19 cellular contexts compared by ENCODE assay signal in the genomic region with DNA sequence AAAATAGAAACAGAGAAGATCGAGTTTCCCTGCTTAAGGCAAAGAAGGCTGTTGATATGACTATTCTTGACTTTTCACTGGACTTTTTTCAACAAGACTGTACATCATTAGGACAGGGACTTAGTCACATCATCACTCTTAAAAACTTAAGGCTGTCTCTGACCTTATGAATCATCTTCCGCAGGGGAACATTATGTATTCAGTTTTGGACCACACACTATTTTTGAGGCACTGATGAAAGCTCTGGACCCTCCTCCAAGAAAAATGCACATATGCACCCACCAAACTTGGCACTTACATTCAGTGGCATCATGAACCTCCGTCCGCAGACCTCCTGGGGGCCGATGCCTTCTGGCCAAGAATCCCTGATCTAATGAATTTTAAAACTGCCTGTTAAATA.
DNase-seq lines count a peak whose midpoint lies in the region; ATAC-seq and FAIRE-seq lines count a peak whose summit lies in the region.
"Had no signal": no experiment of that assay in that cellular context is flagged by ENCODE, and none has a peak within 500 bp of the region (broad histone marks: within the 10 kb centered on the region; RNA-seq: fewer than 3 reads in every experiment).

No MANE protein-coding gene starts in this region.

- H3K4me3 ChIP-seq in trophoblast cell (ENCODE audit: low read depth, low read length) (no peak overlapping the region), small intestine (ENCODE audit: low read depth in 1 of 2, low read length in 2 of 2) (no peak overlapping the region), H7 (ENCODE audit: insufficient read depth, low read depth, low read length) (no peak overlapping the region)
- H3K4me3 ChIP-seq: HAP-1 had no signal

- H2AFZ ChIP-seq in trophoblast cell (ENCODE audit: insufficient read depth, low read length, poor library complexity): no peak overlapping the region

- H3K27me3 ChIP-seq in trophoblast cell (ENCODE audit: insufficient read depth, low read length): no peaks in the 10 kb centered on the region
- no peaks in the 10 kb centered on the region for H3K27me3 ChIP-seq in small intestine (ENCODE audit: control insufficient read depth in 2 of 2, insufficient read depth in 2 of 2, low read length in 2 of 2)
- H3K27me3 ChIP-seq in H7 (ENCODE audit: control insufficient read depth, insufficient read depth, low read length): no peaks in the 10 kb centered on the region

- no peak overlapping the region for H3K18ac ChIP-seq in trophoblast cell (ENCODE audit: low read length)

- no peak overlapping the region for H4K12ac ChIP-seq in trophoblast cell (ENCODE audit: low read depth, low read length)

- no peak overlapping the region for H3K4me2 ChIP-seq in trophoblast cell (ENCODE audit: low read length)

- H2BK5ac ChIP-seq in trophoblast cell (ENCODE audit: low read depth, low read length, poor library complexity): no peak overlapping the region

- no peak overlapping the region for H3K23ac ChIP-seq in trophoblast cell (ENCODE audit: low read length)

- DNase-seq in A172 (ENCODE audit: low spot score): peak; percentile 19
- peak; percentile 16 for DNase-seq in NCI-H446 treated with DMSO at 0.1 percent for 48 hours (lab: John Stamatoyannopoulos, UW)
- peak; percentile 86 for DNase-seq in fibroblast of gingiva (ENCODE audit: low read depth)
- no peak for DNase-seq in trophoblast cell
- no peak for DNase-seq in occipital lobe (lab: John Stamatoyannopoulos, UW)
- DNase-seq in small intestine: no peak
- no peak for DNase-seq in H7
- DNase-seq: 8988T; activated CD8-positive, alpha-beta T cell treated with anti-CD3 and anti-CD28 coated beads for 36 hours; CD8-positive, alpha-beta memory T cell; cortex of kidney; erythroblast; left colon; NCI-H2081; NCI-H524 treated with DMSO at 0.1 percent for 48 hours; PC-3 had no signal

- H3K79me1 ChIP-seq in trophoblast cell (ENCODE audit: low read length): no peaks in the 10 kb centered on the region

- H3K27ac ChIP-seq in trophoblast cell (ENCODE audit: low read depth, low read length): no peak overlapping the region
- H3K27ac ChIP-seq in small intestine (ENCODE audit: low read depth in 1 of 2, low read length in 1 of 2): no peak overlapping the region

- no peak overlapping the region for H2BK12ac ChIP-seq in trophoblast cell (ENCODE audit: low read length)

- H4K8ac ChIP-seq in trophoblast cell (ENCODE audit: low read depth, low read length): no peak overlapping the region

- H3K9me3 ChIP-seq in trophoblast cell (ENCODE audit: insufficient read depth, low read depth, low read length): no peaks in the 10 kb centered on the region
- H3K9me3 ChIP-seq in small intestine (ENCODE audit: control insufficient read depth, low read depth): no peaks in the 10 kb centered on the region
- H3K9me3 ChIP-seq: HAP-1 had no signal

- H3K4me1 ChIP-seq in trophoblast cell (ENCODE audit: control insufficient read depth in 1 of 2, insufficient read depth in 2 of 2, low read length in 2 of 2) (peaks cover 0 to 4% of the 10 kb centered on the region in 2 experiments), small intestine (ENCODE audit: control insufficient read depth in 2 of 2, insufficient read depth in 1 of 2, low read depth in 1 of 2, low read length in 1 of 2) (peaks cover 0 to 9% of the 10 kb centered on the region in 2 donors)
- H3K4me1 ChIP-seq: HAP-1 had no signal

- WGBS in trophoblast cell (ENCODE audit: extremely low coverage, insufficient coverage, insufficient read length): no CpG with 5 or more reads among the region's 5 CpGs
- 67 to 75% (median 75%) methylated on average over 5 of the region's 5 CpGs for WGBS in small intestine, 3 donors

- peaks cover 13 to 22% of the 10 kb centered on the region in 2 experiments for H3K36me3 ChIP-seq in trophoblast cell (ENCODE audit: control insufficient read depth in 1 of 2, insufficient read depth in 2 of 2, low read length in 2 of 2)
- no peaks in the 10 kb centered on the region for H3K36me3 ChIP-seq in small intestine (ENCODE audit: control insufficient read depth in 2 of 2, insufficient read depth in 2 of 2, low read length in 2 of 2)
- H3K36me3 ChIP-seq in H7 (replicated peaks; ENCODE audit: control insufficient read depth, insufficient read depth, low read length): no peaks in the 10 kb centered on the region
- H3K36me3 ChIP-seq: HAP-1 had no signal

- no peaks in the 10 kb centered on the region for H3K79me2 ChIP-seq in trophoblast cell (ENCODE audit: control insufficient read depth, insufficient read depth, low read length, poor library complexity)

- ATAC-seq in GM21423 (IDR thresholded peaks at IDR 0.05; ENCODE audit: unreplicated experiment): no peak
- ATAC-seq: activated CD8-positive, alpha-beta T cell treated with anti-CD3 and anti-CD28 coated beads for 36 hours; HepG2; left colon; PC-3 had no signal

- peak overlapping the region; percentile 86 for H3K4ac ChIP-seq in trophoblast cell (ENCODE audit: low read depth, low read length)

- H2BK120ac ChIP-seq in trophoblast cell (ENCODE audit: insufficient read depth, low read length, poor library complexity): no peak overlapping the region

- H2AK5ac ChIP-seq in trophoblast cell (ENCODE audit: low read length): no peak overlapping the region

- H3K14ac ChIP-seq in trophoblast cell (ENCODE audit: low read length): no peak overlapping the region

- no peak overlapping the region for H4K91ac ChIP-seq in trophoblast cell (ENCODE audit: low read depth, low read length)

- no peak overlapping the region for H3K9ac ChIP-seq in trophoblast cell (ENCODE audit: low read length)

- FAIRE-seq in small intestine (lab: Jason Lieb, UNC): no peak
- FAIRE-seq: HepG2 had no signal

Comparison
In these comparisons a context has a peak if more than half of its experiments do, and no peak if none do; other contexts are left out.
1. DNase-seq: peak in A172 (single experiment), NCI-H446 treated with DMSO at 0.1 percent for 48 hours (single experiment) and fibroblast of gingiva (single experiment); none in trophoblast cell (0 of 2), occipital lobe (single experiment), small intestine (single experiment) and H7 (single experiment).